Comparison of ENCODE assay signal across 23 cellular contexts in genomic region chr20:22450540-22450939, GRCh38.
"Had no signal": no experiment of that assay in that cellular context is flagged by ENCODE, and none has a peak within 500 bp of the region (broad histone marks: within the 10 kb centered on the region; RNA-seq: fewer than 3 reads in every experiment).

No MANE protein-coding gene starts in this region.

- ATAC-seq: naive thymus-derived CD4-positive, alpha-beta T cell; natural killer cell treated with Interleukin-12 subunit alpha and Interleukin-12 subunit beta and Interleukin-15 and Interleukin-18, amount 100 ng/mL, for 72 hours; stimulated activated naive B cell treated with anti-CD40 and anti-IgM and Interleukin-4, amounts not matched to agents 10 μg/mL and 1 μg/mL and 100 μg/mL, for 72 hours; stimulated activated naive CD8-positive, alpha-beta T cell treated with anti-CD3 and anti-CD28 coated beads, Interleukin-15, Interleukin-2, amounts not matched to agents 100 U/mL and 50 U/mL, for 24 hours had no signal

- H3K9me3 ChIP-seq: left ventricle myocardium inferior, ovary, right atrium auricular region, right lobe of liver, stomach, testis, thyroid gland, transverse colon, upper lobe of left lung, vagina had no signal

- H3K4me1 ChIP-seq: left ventricle myocardium inferior, right atrium auricular region, testis, vagina had no signal

- DNase-seq: hypothalamus; immature natural killer cell; kidney; left ventricle myocardium inferior; mesendoderm; naive thymus-derived CD4-positive, alpha-beta T cell; ovary; right lobe of liver; stimulated activated CD4-positive, alpha-beta T cell treated with anti-CD3 and anti-CD28 coated beads, Interleukin-12 subunit alpha, Interleukin-12 subunit beta, amount 100 ng/mL, for 4 hours; stimulated activated CD4-positive, alpha-beta T cell treated with anti-CD3 and anti-CD28 coated beads, Interleukin-15, amount 100 ng/mL, for 24 hours; stimulated activated CD4-positive, alpha-beta T cell treated with anti-CD3 and anti-CD28 coated beads, Interleukin-2, amount 100 ng/mL, for 24 hours; stimulated activated CD4-positive, alpha-beta T cell treated with anti-CD3 and anti-CD28 coated beads, Interleukin-4, amount 100 ng/mL, for 1 hour; stimulated activated naive B cell treated with anti-CD40 and anti-IgM and Interleukin-4, amounts not matched to agents 10 μg/mL and 1 μg/mL and 100 μg/mL, for 72 hours; stimulated activated naive CD8-positive, alpha-beta T cell treated with anti-CD3 and anti-CD28 coated beads, Interleukin-15, Interleukin-2, amounts not matched to agents 100 U/mL and 50 U/mL, for 24 hours; stomach; testis; thyroid gland; transverse colon; upper lobe of left lung had no signal

- H3K36me3 ChIP-seq: left ventricle myocardium inferior, ovary, right atrium auricular region, right lobe of liver, stomach, thyroid gland, transverse colon, upper lobe of left lung, vagina had no signal

- H3K4me3 ChIP-seq: left ventricle myocardium inferior, lung, ovary, right atrium auricular region, right lobe of liver, stomach, testis, thyroid gland, transverse colon, upper lobe of left lung, vagina had no signal
